Comparison of ENCODE assay signal across 10 cellular contexts in the genomic region with DNA sequence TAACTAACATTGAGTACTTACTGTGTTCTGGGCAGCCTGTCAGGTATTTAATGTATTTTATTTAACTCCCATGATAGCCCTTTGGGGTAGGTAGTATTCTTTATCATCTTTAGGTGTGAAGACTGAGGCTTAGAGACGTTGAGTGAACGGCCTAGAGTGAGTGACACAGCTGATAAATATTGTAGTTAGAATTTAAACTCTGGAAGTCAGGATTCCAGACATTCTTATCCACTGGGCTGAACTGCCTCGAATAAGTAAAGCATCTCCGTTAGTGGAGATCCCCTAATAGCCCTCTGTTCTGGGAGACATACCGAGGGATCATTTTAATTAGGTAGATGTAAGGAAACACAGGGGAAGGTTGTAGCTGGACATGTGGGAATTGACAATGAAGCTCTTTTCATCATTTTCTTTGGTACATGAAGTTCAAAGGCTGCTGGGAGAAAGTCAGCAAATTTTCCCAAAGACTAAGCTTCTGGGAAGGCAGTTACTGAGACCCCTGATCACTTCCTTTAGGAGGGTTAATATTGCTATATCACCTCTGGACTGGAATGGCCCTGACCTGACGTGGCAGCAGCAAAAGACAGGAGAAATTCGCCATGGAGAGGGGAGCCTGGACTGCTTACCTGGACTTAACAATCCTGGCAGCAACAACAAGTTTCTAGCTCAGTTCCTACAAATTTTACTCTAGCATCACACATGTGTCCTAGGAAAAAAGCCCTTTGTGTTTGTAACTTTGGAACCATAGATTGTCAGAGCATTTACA. TPM values are rescaled to one million over a fixed set of nuclear protein-coding genes. Genes with fewer than 3 reads are reported as not detected.
A peak's percentile ranks its signal among the peaks of the same experiment; 100 is the strongest.
DNase-seq lines count a peak whose midpoint lies in the region; FAIRE-seq and TF ChIP-seq lines count a peak whose summit lies in the region.
"Had no signal": no experiment of that assay in that cellular context is flagged by ENCODE, and none has a peak within 500 bp of the region (broad histone marks: within the 10 kb centered on the region; RNA-seq: fewer than 3 reads in every experiment).

No MANE protein-coding gene starts in this region.

- H3K18ac ChIP-seq in H9 (ENCODE audit: insufficient read length, low read depth, low read length): no peak overlapping the region
- no peak overlapping the region for H3K18ac ChIP-seq in mesendoderm (ENCODE audit: low read length)

- H3K36me3 Mint-ChIP-seq in H9 (ENCODE audit: insufficient read depth in 1 of 3, low read depth in 3 of 3) (no peaks in the 10 kb centered on the region; a peak in 1 of 7 replicates), brain (no peaks in the 10 kb centered on the region)
- H3K36me3 Mint-ChIP-seq: naive thymus-derived CD4-positive, alpha-beta T cell had no signal

- H2AFZ ChIP-seq in H9 (ENCODE audit: low read length): no peak overlapping the region

- H3K14ac ChIP-seq in H9 (ENCODE audit: insufficient read depth, low read length): no peak overlapping the region

- H3K4me2 ChIP-seq in H9 (ENCODE audit: insufficient read depth, insufficient read length, low read length): peak overlapping the region; percentile 14
- H3K4me2 ChIP-seq in mesendoderm (ENCODE audit: low read length): no peak overlapping the region

- no peaks in the 10 kb centered on the region for H3K9me3 ChIP-seq in H9 (ENCODE audit: control insufficient read depth, low read depth, low read length)

- POLR2A ChIA-PET in AG04449 (lab: Yijun Ruan, JAX): no interaction called here

- H3K4me1 ChIP-seq in H9 (ENCODE audit: insufficient read depth, low read length) (peaks cover 4% of the 10 kb centered on the region; the same call in 1 of the 2 replicates), mesendoderm (ENCODE audit: control insufficient read depth, low read depth, low read length) (no peaks in the 10 kb centered on the region)

- CTCF ChIA-PET in AG04449 (lab: Yijun Ruan, JAX): interaction anchor here (0.6 to 8.9 kb wide), 54 partner anchors 9 to 1087 kb away, joined by 3 to 130 read pairs (median 4); a partner anchor contains a TSS

- H3K79me1 ChIP-seq in H9 (ENCODE audit: insufficient read depth, low read depth, low read length, poor library complexity, severe bottlenecking): no peaks in the 10 kb centered on the region
- no peaks in the 10 kb centered on the region for H3K79me1 ChIP-seq in mesendoderm (ENCODE audit: low read length)

- H3K9me3 Mint-ChIP-seq in H9 (peaks cover 3% of the 10 kb centered on the region in 2 experiments; a peak in 4 of 5 replicates), brain (peaks cover 0 to 3% (median 0%) of the 10 kb centered on the region in 5 experiments)
- H3K9me3 Mint-ChIP-seq: naive thymus-derived CD4-positive, alpha-beta T cell had no signal

- TF ChIP-seq CTCF in AG04449 (IDR thresholded peaks at IDR 0.05; ENCODE audit: insufficient read depth, low read length, missing control alignments): no peak
- TF ChIP-seq CTCF in H9 (conservative IDR thresholded peaks at IDR 0.05): no peak
- no peak for TF ChIP-seq CTCF in brain (conservative IDR thresholded peaks at IDR 0.05)

- no peak for DNase-seq in AG04449 (ENCODE audit: low read depth, low spot score)
- DNase-seq in H9: no peak
- DNase-seq in mesendoderm: peak; percentile 62
- DNase-seq in NCI-H2107 (lab: John Stamatoyannopoulos, UW): no peak
- DNase-seq in SW480 (ENCODE audit: low spot score): no peak
- DNase-seq in urothelium cell line (ENCODE audit: low spot score): no peak
- DNase-seq in HuH-7 (ENCODE audit: low spot score): no peak

- H3K79me2 ChIP-seq in H9 (ENCODE audit: insufficient read depth, low read length) (no peaks in the 10 kb centered on the region), mesendoderm (ENCODE audit: control insufficient read depth, insufficient read depth, low read length) (no peaks in the 10 kb centered on the region)

- H3K23ac ChIP-seq in H9 (ENCODE audit: insufficient read length, low read depth, low read length) (no peak overlapping the region), mesendoderm (ENCODE audit: low read length) (no peak overlapping the region)

- H3K4me3 ChIP-seq in AG04449 (ENCODE audit: low read depth, low read length) (peak overlapping the region; percentile 51; the same call in 1 of the 2 replicates), mesendoderm (ENCODE audit: low read length) (no peak overlapping the region)

- no peaks in the 10 kb centered on the region for H4K20me1 ChIP-seq in H9 (ENCODE audit: control insufficient read depth, insufficient read depth, insufficient read length)

- no peaks in the 10 kb centered on the region for H3K23me2 ChIP-seq in H9 (ENCODE audit: insufficient read length, low read depth, low read length, poor library complexity, severe bottlenecking)

- H3K4ac ChIP-seq in H9 (ENCODE audit: low read depth, low read length) (no peak overlapping the region), mesendoderm (ENCODE audit: low read depth, low read length) (no peak overlapping the region)

- H3K27me3 Mint-ChIP-seq in H9 (ENCODE audit: low read depth) (peaks cover 42% of the 10 kb centered on the region), brain (peaks cover 23% of the 10 kb centered on the region)

- H2BK5ac ChIP-seq in H9 (ENCODE audit: insufficient read length, low read length): no peak overlapping the region
- no peak overlapping the region for H2BK5ac ChIP-seq in mesendoderm (ENCODE audit: low read length)

- H3K4me3 Mint-ChIP-seq in H9 (peak overlapping the region; percentile 22 to 49; a peak in 3 of 5 replicates), brain (peak overlapping the region; percentile 78 to 82 (median 79))

- H4K8ac ChIP-seq in H9 (replicated peaks; ENCODE audit: insufficient read length, low read depth, low read length): no peak overlapping the region
- H4K8ac ChIP-seq in mesendoderm (ENCODE audit: low read depth, low read length): no peak overlapping the region

- no peak overlapping the region for H2BK15ac ChIP-seq in H9 (ENCODE audit: low read depth, low read length)
- no peak overlapping the region for H2BK15ac ChIP-seq in mesendoderm (replicated peaks; ENCODE audit: low read depth)

- H2BK20ac ChIP-seq in H9 (ENCODE audit: low read depth, low read length, poor library complexity, severe bottlenecking): no peak overlapping the region

- H3K27ac ChIP-seq in H9 (ENCODE audit: insufficient read length, low read depth, low read length) (no peak overlapping the region), mesendoderm (ENCODE audit: low read depth, low read length) (no peak overlapping the region)
- H3K27ac ChIP-seq: HL-60 had no signal

- no peak overlapping the region for H3K9ac ChIP-seq in H9 (ENCODE audit: extremely low read depth, insufficient read length, low read length)
- peak overlapping the region; percentile 17 for H3K9ac ChIP-seq in mesendoderm (ENCODE audit: low read length)

- WGBS in H9 (ENCODE audit: extremely low coverage, insufficient read length, low lambda C conversion rate): no CpG with 5 or more reads among the region's 7 CpGs
- WGBS in mesendoderm (ENCODE audit: extremely low coverage, insufficient coverage, low lambda C conversion rate): no CpG with 5 or more reads among the region's 7 CpGs

- no peak overlapping the region for H4K91ac ChIP-seq in H9 (ENCODE audit: insufficient read length, low read depth, low read length)

- FAIRE-seq in urothelium cell line (lab: Jason Lieb, UNC): no peak

- H3T11ph ChIP-seq in H9 (ENCODE audit: low read length): no peak overlapping the region

- H4K5ac ChIP-seq in H9 (ENCODE audit: insufficient read length, low read depth, low read length) (no peak overlapping the region), mesendoderm (ENCODE audit: low read length) (no peak overlapping the region)

- H2AK5ac ChIP-seq in H9 (ENCODE audit: insufficient read length, low read length) (no peak overlapping the region), mesendoderm (ENCODE audit: low read length) (no peak overlapping the region)

- peaks cover 28 to 34% of the 10 kb centered on the region in 2 experiments for H3K4me1 Mint-ChIP-seq in H9
- peaks cover 11% of the 10 kb centered on the region for H3K4me1 Mint-ChIP-seq in brain

- H3K27ac Mint-ChIP-seq in H9: no peak overlapping the region
- H3K27ac Mint-ChIP-seq in brain: no peak overlapping the region
- H3K27ac Mint-ChIP-seq: naive thymus-derived CD4-positive, alpha-beta T cell had no signal

- no peak overlapping the region for H2BK12ac ChIP-seq in H9 (ENCODE audit: insufficient read length, low read depth, low read length)

- no peaks in the 10 kb centered on the region for H3K36me3 ChIP-seq in mesendoderm (ENCODE audit: control insufficient read depth, insufficient read depth, low read length)

- H3K56ac ChIP-seq in H9 (ENCODE audit: insufficient read length, low read depth, low read length) (no peak overlapping the region), mesendoderm (ENCODE audit: low read length) (peak overlapping the region; percentile 34)

- no peaks in the 10 kb centered on the region for H3K27me3 ChIP-seq in H9 (ENCODE audit: insufficient read depth, low read length)
- H3K27me3 ChIP-seq in mesendoderm (ENCODE audit: insufficient read depth, low read length, poor library complexity): no peaks in the 10 kb centered on the region

- H2BK120ac ChIP-seq in H9 (ENCODE audit: low read depth, low read length, poor library complexity, severe bottlenecking) (no peak overlapping the region), mesendoderm (ENCODE audit: low read depth, low read length) (no peak overlapping the region)

RNA-seq across cellular contexts. Expression of a gene that starts 11.7 kb away (rescaled TPM):
- total RNA-seq in H9 (2021): 104 and 109 TPM in 2 replicates
- 34.1 TPM for polyA plus RNA-seq in brain (ENCODE audit: insufficient read depth, low read depth, low replicate concordance)
- 77.6 TPM for polyA plus RNA-seq in mesendoderm (2013, experiment 1 of 2)
- polyA plus RNA-seq in mesendoderm (2013, experiment 2 of 2): 82.4 TPM
